8 cellular contexts compared by ENCODE assay signal in the genomic region with DNA sequence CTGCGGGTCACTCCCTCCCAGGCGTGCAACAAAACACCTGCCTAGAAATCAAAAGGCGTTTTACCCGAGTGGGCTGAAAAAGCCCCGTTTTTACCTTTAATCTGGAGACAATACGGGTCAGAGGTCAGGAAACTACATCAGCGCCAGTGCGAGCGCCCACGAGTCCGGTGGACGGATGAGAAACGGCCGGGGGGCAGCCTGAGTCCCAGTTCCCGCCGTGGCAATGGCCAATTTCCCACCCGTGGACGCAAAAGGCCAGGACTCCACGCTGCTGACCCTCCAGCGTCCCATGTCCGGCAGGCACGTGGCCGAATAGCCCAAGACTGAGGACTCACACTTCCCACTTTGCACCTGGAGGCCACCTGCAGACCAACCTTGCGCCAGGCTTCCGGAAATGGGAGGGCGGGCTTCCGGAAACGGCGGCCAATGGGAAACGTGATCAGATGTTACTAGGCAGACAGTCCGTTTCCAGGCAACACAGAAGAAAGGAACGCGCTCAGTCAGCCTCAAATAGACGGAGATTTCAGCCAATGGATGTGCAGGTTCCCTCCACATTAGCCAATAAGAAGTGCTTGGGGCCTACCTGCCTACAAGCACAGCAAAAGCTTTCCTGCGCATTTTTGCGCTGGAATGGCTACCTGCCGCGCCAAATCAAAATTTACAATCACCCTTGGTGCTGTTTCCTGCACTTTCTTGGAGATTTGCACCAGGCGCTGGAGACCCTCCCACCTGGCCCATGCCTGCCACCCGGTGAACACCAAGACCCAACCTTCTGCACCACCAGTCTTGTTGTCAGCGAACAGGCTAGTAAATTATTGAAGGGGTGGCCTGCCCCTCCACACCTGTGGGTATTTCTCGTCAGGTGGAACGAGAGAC. TPM values are rescaled to one million over a fixed set of nuclear protein-coding genes. Genes with fewer than 3 reads are reported as not detected.
DNase-seq lines count a peak whose midpoint lies in the region; ATAC-seq and TF ChIP-seq lines count a peak whose summit lies in the region.

No MANE protein-coding gene starts in this region.

- peaks cover 22% of the 10 kb centered on the region for H3K79me2 ChIP-seq in neural cell (replicated peaks; ENCODE audit: insufficient read depth, low read length)

- no peaks in the 10 kb centered on the region for H3K36me3 ChIP-seq in neural cell (ENCODE audit: insufficient read depth, low read length)

- no peaks in the 10 kb centered on the region for H3K4me1 ChIP-seq in foreskin keratinocyte

- H2AFZ ChIP-seq in neural cell (ENCODE audit: low read depth, low read length), result peak overlapping the region; percentile 66

- peak overlapping the region; percentile 67 for H3K4me2 ChIP-seq in neural cell (ENCODE audit: low read length)

- CTCF ChIA-PET in GM10248 (lab: Yijun Ruan, JAX), result no interaction called here

- peak overlapping the region; percentile 70 for H3K9ac ChIP-seq in neural cell (ENCODE audit: low read length)

- H3F3A ChIP-seq in neural cell (ENCODE audit: insufficient read depth, low read length, poor library complexity, severe bottlenecking), result no peaks in the 10 kb centered on the region

- H3K9me3 ChIP-seq in neural cell (ENCODE audit: low read length), result no peaks in the 10 kb centered on the region

- DNase-seq in GM10248 (ENCODE audit: extremely low spot score) (peak; percentile 85), foreskin keratinocyte (peak; percentile 94 to 98), SW 1271 (lab: John Stamatoyannopoulos, UW) (no peak)
- DNase-seq in activated effector memory CD4-positive, alpha-beta T cell treated with anti-CD3 and anti-CD28 coated beads, Interleukin-2, amount 50 U/mL, for 16 hours, result peak; percentile 87
- peak; percentile 67 for DNase-seq in stimulated activated naive CD8-positive, alpha-beta T cell treated with anti-CD3 and anti-CD28 coated beads, Interleukin-15, Interleukin-2, amounts not matched to agents 100 U/mL and 50 U/mL, for 24 hours

- TF ChIP-seq CTCF in GM10248 (IDR thresholded peaks at IDR 0.05; ENCODE audit: control extremely low read depth, extremely low read depth, low read depth, missing control alignments) (no peak), foreskin keratinocyte (conservative IDR thresholded peaks at IDR 0.05) (no peak), neural cell (IDR thresholded peaks at IDR 0.05; ENCODE audit: poor library complexity, severe bottlenecking) (peak; percentile 54)

- H3K9me2 ChIP-seq in neural cell (ENCODE audit: insufficient read depth, low read length), result no peaks in the 10 kb centered on the region

- peak; percentile 69 for TF ChIP-seq EP300 in neural cell (conservative IDR thresholded peaks at IDR 0.05; ENCODE audit: poor library complexity, severe bottlenecking)

- no peaks in the 10 kb centered on the region for H4K20me1 ChIP-seq in neural cell (ENCODE audit: insufficient read depth)

- no peak overlapping the region for H3K27ac ChIP-seq in foreskin keratinocyte
- H3K27ac ChIP-seq in neural cell (ENCODE audit: low read length), result peak overlapping the region; percentile 75

- no peak for TF ChIP-seq RAD21 in neural cell (conservative IDR thresholded peaks at IDR 0.05)

- H3K27me3 ChIP-seq in foreskin keratinocyte (no peaks in the 10 kb centered on the region), neural cell (ENCODE audit: insufficient read depth, low read depth, low read length) (no peaks in the 10 kb centered on the region)

- POLR2A ChIA-PET in GM10248 (lab: Yijun Ruan, JAX), result no interaction called here

- peak overlapping the region; percentile 75 for H3K4me3 ChIP-seq in neural cell (ENCODE audit: low read length)

- ATAC-seq in HG03354 (IDR thresholded peaks at IDR 0.05; ENCODE audit: poor library complexity, severe bottlenecking, unreplicated experiment) (peak; percentile 60), foreskin keratinocyte (peak; percentile 97)
- ATAC-seq in stimulated activated naive CD8-positive, alpha-beta T cell treated with anti-CD3 and anti-CD28 coated beads, Interleukin-15, Interleukin-2, amounts not matched to agents 100 U/mL and 50 U/mL, for 24 hours, result peak; percentile 92

TF ChIP-seq in PFSK-1, 5 proteins besides CTCF, POLR2A, EP300 and RAD21:
- TF ChIP-seq SIN3A (IDR thresholded peaks at IDR 0.05; ENCODE audit: borderline replicate concordance, insufficient read depth, low read length), result no peak
- peak; percentile 85 for TF ChIP-seq POLR2AphosphoS5 (IDR thresholded peaks at IDR 0.05; ENCODE audit: low read depth, low read length)
- peak; percentile 64; the same call in 1 of the 2 replicates for TF ChIP-seq TAF1 (IDR thresholded peaks at IDR 0.05; ENCODE audit: borderline replicate concordance, insufficient read depth, low read length)
- peak; percentile 42 for TF ChIP-seq FOXP2 (optimal IDR thresholded peaks at IDR 0.05; ENCODE audit: borderline replicate concordance, extremely low read depth, extremely low read length, insufficient read depth)
- TF ChIP-seq, protein P1, sequence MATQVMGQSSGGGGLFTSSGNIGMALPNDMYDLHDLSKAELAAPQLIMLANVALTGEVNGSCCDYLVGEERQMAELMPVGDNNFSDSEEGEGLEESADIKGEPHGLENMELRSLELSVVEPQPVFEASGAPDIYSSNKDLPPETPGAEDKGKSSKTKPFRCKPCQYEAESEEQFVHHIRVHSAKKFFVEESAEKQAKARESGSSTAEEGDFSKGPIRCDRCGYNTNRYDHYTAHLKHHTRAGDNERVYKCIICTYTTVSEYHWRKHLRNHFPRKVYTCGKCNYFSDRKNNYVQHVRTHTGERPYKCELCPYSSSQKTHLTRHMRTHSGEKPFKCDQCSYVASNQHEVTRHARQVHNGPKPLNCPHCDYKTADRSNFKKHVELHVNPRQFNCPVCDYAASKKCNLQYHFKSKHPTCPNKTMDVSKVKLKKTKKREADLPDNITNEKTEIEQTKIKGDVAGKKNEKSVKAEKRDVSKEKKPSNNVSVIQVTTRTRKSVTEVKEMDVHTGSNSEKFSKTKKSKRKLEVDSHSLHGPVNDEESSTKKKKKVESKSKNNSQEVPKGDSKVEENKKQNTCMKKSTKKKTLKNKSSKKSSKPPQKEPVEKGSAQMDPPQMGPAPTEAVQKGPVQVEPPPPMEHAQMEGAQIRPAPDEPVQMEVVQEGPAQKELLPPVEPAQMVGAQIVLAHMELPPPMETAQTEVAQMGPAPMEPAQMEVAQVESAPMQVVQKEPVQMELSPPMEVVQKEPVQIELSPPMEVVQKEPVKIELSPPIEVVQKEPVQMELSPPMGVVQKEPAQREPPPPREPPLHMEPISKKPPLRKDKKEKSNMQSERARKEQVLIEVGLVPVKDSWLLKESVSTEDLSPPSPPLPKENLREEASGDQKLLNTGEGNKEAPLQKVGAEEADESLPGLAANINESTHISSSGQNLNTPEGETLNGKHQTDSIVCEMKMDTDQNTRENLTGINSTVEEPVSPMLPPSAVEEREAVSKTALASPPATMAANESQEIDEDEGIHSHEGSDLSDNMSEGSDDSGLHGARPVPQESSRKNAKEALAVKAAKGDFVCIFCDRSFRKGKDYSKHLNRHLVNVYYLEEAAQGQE (IDR thresholded peaks at IDR 0.05; ENCODE audit: insufficient read depth in 1 of 2, low read depth in 2 of 2, low read length in 2 of 2), result no peak

TF ChIP-seq in neural cell, 6 proteins besides CTCF, POLR2A, EP300 and RAD21:
- no peak for TF ChIP-seq EZH2 (IDR thresholded peaks at IDR 0.05; ENCODE audit: borderline replicate concordance, insufficient read depth, low read length, poor library complexity, severe bottlenecking)
- no peak for TF ChIP-seq SMC3 (conservative IDR thresholded peaks at IDR 0.05; ENCODE audit: poor library complexity)
- TF ChIP-seq, protein P1 (IDR thresholded peaks at IDR 0.05; ENCODE audit: borderline replicate concordance), result peak; percentile 40
- TF ChIP-seq MXI1 (conservative IDR thresholded peaks at IDR 0.05; ENCODE audit: poor library complexity, severe bottlenecking), result peak; percentile 99
- peak; percentile 64 for TF ChIP-seq TAF1 (IDR thresholded peaks at IDR 0.05; ENCODE audit: low read depth)
- TF ChIP-seq POLR2AphosphoS5 (IDR thresholded peaks at IDR 0.05), result peak; percentile 80

RNA-seq across cellular contexts. Expression of a gene that starts 47.4 kb away (rescaled TPM):
- polyA plus RNA-seq in PFSK-1 (2012; ENCODE audit: insufficient read length, low read depth), result 0.46 TPM
- 1.1 and 1.4 TPM in 2 replicates for total RNA-seq in foreskin keratinocyte
- 0.29 and 0.45 TPM in 2 replicates for polyA plus RNA-seq in foreskin keratinocyte
- polyA plus RNA-seq in neural cell, result 16.1 and 16.4 TPM in 2 replicates
- polyA minus RNA-seq in neural cell, result 64.9 and 65.5 TPM in 2 replicates

Comparison
In these comparisons a context has a peak if more than half of its experiments do, and no peak if none do; other contexts are left out.
1. DNase-seq: peak in GM10248 (single experiment), activated effector memory CD4-positive, alpha-beta T cell treated with anti-CD3 and anti-CD28 coated beads, Interleukin-2, amount 50 U/mL, for 16 hours (single experiment), foreskin keratinocyte (2 of 2) and stimulated activated naive CD8-positive, alpha-beta T cell treated with anti-CD3 and anti-CD28 coated beads, Interleukin-15, Interleukin-2, amounts not matched to agents 100 U/mL and 50 U/mL, for 24 hours (single experiment); none in SW 1271 (0 of 2).
2. RNA of a gene that starts 47.4 kb away (polyA plus RNA-seq): 16.1 to 16.4 TPM in neural cell; 0.29 to 0.45 TPM in foreskin keratinocyte; every median in the first group is over 10 times any median in the second.
3. Peak in every context shown above with its lines, with median percentiles within 50 percentile points of each other: ATAC-seq.